In the genomic region with DNA sequence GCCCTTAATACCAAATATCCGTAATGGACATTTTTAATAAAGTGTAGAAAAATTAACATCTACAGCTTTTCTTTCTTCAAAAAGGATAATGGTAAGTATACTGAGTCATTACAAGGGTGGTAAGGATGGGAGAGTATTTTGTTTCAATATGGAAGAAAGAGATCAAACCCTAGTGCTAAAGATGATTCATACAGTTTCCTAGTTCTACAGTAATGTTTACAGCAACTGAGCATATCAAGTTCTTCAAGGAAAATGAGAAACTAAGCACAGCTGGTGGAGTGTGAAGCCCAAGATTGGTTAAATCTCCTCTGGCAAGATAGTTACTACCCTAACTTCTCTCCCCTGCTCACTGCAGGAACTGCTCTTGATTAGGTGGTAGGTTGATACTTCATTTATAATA, we compare ENCODE assay signal across 14 cellular contexts.
A peak's percentile ranks its signal among the peaks of the same experiment; 100 is the strongest.
DNase-seq lines count a peak whose midpoint lies in the region; ATAC-seq and TF ChIP-seq lines count a peak whose summit lies in the region.
"Had no signal": no experiment of that assay in that cellular context is flagged by ENCODE, and none has a peak within 500 bp of the region (broad histone marks: within the 10 kb centered on the region; RNA-seq: fewer than 3 reads in every experiment).

No MANE protein-coding gene starts in this region.

- H3K36me3 Mint-ChIP-seq in glutamatergic neuron (ENCODE audit: unreplicated experiment), result no peaks in the 10 kb centered on the region
- H3K36me3 Mint-ChIP-seq: CD14-positive monocyte had no signal

- H3K4me3 ChIP-seq in fibroblast of mammary gland (ENCODE audit: control insufficient read depth, low read depth, low read length) (no peak overlapping the region), skeletal muscle cell (ENCODE audit: low read depth, low read length) (no peak overlapping the region)

- peaks cover under 1% of the 10 kb centered on the region for H3K4me1 Mint-ChIP-seq in glutamatergic neuron (ENCODE audit: low read depth, unreplicated experiment)
- H3K4me1 Mint-ChIP-seq: CD14-positive monocyte had no signal

- H3K9me3 Mint-ChIP-seq in glutamatergic neuron (ENCODE audit: unreplicated experiment), result no peaks in the 10 kb centered on the region

- ATAC-seq in HG03378 (IDR thresholded peaks at IDR 0.05; ENCODE audit: unreplicated experiment), result no peak

- H3K27ac Mint-ChIP-seq in glutamatergic neuron (ENCODE audit: unreplicated experiment), result no peak overlapping the region
- H3K27ac Mint-ChIP-seq: CD14-positive monocyte had no signal

- no peak overlapping the region for H3K4me3 Mint-ChIP-seq in glutamatergic neuron (ENCODE audit: unreplicated experiment)
- H3K4me3 Mint-ChIP-seq: CD14-positive monocyte had no signal

- TF ChIP-seq CTCF in fibroblast of mammary gland (conservative IDR thresholded peaks at IDR 0.05; ENCODE audit: control insufficient read depth, insufficient read depth, low read depth, low read length) (no peak), glutamatergic neuron (IDR thresholded peaks at IDR 0.05; ENCODE audit: partially characterized antibody, unreplicated experiment) (no peak)

- H3K27me3 Mint-ChIP-seq in glutamatergic neuron (ENCODE audit: unreplicated experiment), result no peaks in the 10 kb centered on the region

- DNase-seq in HT1080 (ENCODE audit: low read depth) (peak; percentile 82), amniotic epithelial cell (ENCODE audit: low read depth) (peak; percentile 1), fibroblast of mammary gland (ENCODE audit: low read depth) (peak; percentile 44), skeletal muscle cell (ENCODE audit: low read depth) (peak; percentile 26), glutamatergic neuron (no peak), mucosa of gallbladder (ENCODE audit: low spot score) (no peak)
- DNase-seq: DMS 273 treated with DMSO at 0.1 percent for 48 hours, NCI-H1092 treated with DMSO at 0.1 percent for 48 hours, NCI-H1694, NCI-H446, NCI-H69, SHP77 had no signal

Comparison
In these comparisons a context has a peak if more than half of its experiments do, and no peak if none do; other contexts are left out.
1. DNase-seq: peak in HT1080 (single experiment), amniotic epithelial cell (single experiment), fibroblast of mammary gland (single experiment) and skeletal muscle cell (single experiment); none in glutamatergic neuron (single experiment) and mucosa of gallbladder (single experiment).